ENCODE assay signal across 19 cellular contexts in the genomic region with DNA sequence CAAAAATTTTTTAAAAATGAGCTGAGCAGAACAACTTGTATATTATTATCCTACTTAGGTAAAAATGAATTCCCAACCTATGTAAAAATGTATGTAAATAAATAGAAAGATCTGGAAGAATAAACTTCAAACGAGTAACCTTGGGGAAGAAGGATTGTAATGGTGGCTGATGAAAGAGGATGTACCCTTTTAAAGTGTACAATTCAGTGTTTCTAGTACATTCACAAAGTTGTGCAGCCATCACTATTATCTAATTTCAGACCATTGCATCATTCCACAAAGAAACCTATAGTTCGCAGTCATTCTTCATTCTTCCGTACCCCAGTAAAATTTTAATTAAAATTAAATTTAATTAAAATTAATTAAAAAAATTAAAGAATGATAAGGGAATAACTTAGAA. TPM values are rescaled to one million over a fixed set of nuclear protein-coding genes. Genes with fewer than 3 reads are reported as not detected.
DNase-seq lines count a peak whose midpoint lies in the region; ATAC-seq, FAIRE-seq and TF ChIP-seq lines count a peak whose summit lies in the region.
"Had no signal": no experiment of that assay in that cellular context is flagged by ENCODE, and none has a peak within 500 bp of the region (broad histone marks: within the 10 kb centered on the region; RNA-seq: fewer than 3 reads in every experiment).

No MANE protein-coding gene starts in this region.

- no peak for TF ChIP-seq POLR2A in HepG2 (IDR thresholded peaks at IDR 0.05; ENCODE audit: insufficient read depth in 1 of 2, low read depth in 2 of 2, low read length in 2 of 2)
- TF ChIP-seq POLR2A in right lobe of liver (IDR thresholded peaks at IDR 0.05), result no peak

- TF ChIP-seq EP300 in HepG2 (IDR thresholded peaks at IDR 0.05; ENCODE audit: low read depth in 2 of 2, low read length in 2 of 2) (no peak), HepG2 (CRISPR knock-in tag; IDR thresholded peaks at IDR 0.05; ENCODE audit: borderline replicate concordance) (no peak)

- TF ChIP-seq CTCF in HepG2 (CRISPR knock-in tag; IDR thresholded peaks at IDR 0.05) (no peak), right lobe of liver (IDR thresholded peaks at IDR 0.05) (no peak), glutamatergic neuron (IDR thresholded peaks at IDR 0.05; ENCODE audit: partially characterized antibody, unreplicated experiment) (no peak), type B pancreatic cell (conservative IDR thresholded peaks at IDR 0.05) (no peak)

- POLR2A ChIA-PET in HepG2 (lab: Yijun Ruan, JAX), result interaction anchor here (0.8 to 1.6 kb wide), 2 partner anchors 10 to 14 kb away, joined by 3 to 7 read pairs; no protein-coding TSS in a partner anchor
- POLR2A ChIA-PET in T-cell (lab: Charles Lee), result no interaction called here

- H3K27me3 Mint-ChIP-seq in T-cell (no peaks in the 10 kb centered on the region), glutamatergic neuron (ENCODE audit: unreplicated experiment) (peaks cover 4% of the 10 kb centered on the region), type B pancreatic cell (no peaks in the 10 kb centered on the region)
- H3K27me3 Mint-ChIP-seq: activated CD4-positive, alpha-beta T cell treated with anti-CD3 and anti-CD28 coated beads, Interleukin-2, amount 10 ng/mL, durations not matched to agents 7 days and 5 days had no signal

- ATAC-seq in HepG2 (no peak), right lobe of liver (no peak), T-cell (replicated peaks in 1 of 4) (no peak), GM21526 (IDR thresholded peaks at IDR 0.05; ENCODE audit: low FRiP score, unreplicated experiment) (no peak)
- ATAC-seq: gastroesophageal sphincter had no signal

- in situ Hi-C loops in HepG2 (cut with HindIII; ENCODE audit: extremely low pct_ligation_motif_present, low pct_unique_long_range_greater_than_20kb), result no loop called here

- H3K4me3 Mint-ChIP-seq in T-cell, result peak overlapping the region; percentile 97 to 99 (median 98)
- H3K4me3 Mint-ChIP-seq in glutamatergic neuron (ENCODE audit: unreplicated experiment), result peak overlapping the region; percentile 43
- H3K4me3 Mint-ChIP-seq in type B pancreatic cell, result peak overlapping the region; percentile 64

- H2AFZ ChIP-seq in HepG2 (ENCODE audit: low read length), result no peak overlapping the region

- H3K27ac ChIP-seq in HepG2 (ENCODE audit: extremely low read length, insufficient read depth, low read length) (no peak overlapping the region), right lobe of liver (no peak overlapping the region)

- BruUV-seq in HepG2 (replicated peaks; lab: Mats Ljungman, UMichigan), result no TSS peak

- H3K79me2 ChIP-seq in HepG2 (ENCODE audit: insufficient read depth, low read length), result peaks cover 33% of the 10 kb centered on the region

- H3K36me3 Mint-ChIP-seq in T-cell, result no peaks in the 10 kb centered on the region
- no peaks in the 10 kb centered on the region for H3K36me3 Mint-ChIP-seq in glutamatergic neuron (ENCODE audit: unreplicated experiment)
- H3K36me3 Mint-ChIP-seq in type B pancreatic cell, result no peaks in the 10 kb centered on the region

- H3K4me1 ChIP-seq in HepG2 (ENCODE audit: insufficient read depth, low read length) (peaks cover 29% of the 10 kb centered on the region), right lobe of liver (peaks cover 0 to 31% (median 9%) of the 10 kb centered on the region in 4 donors)

- H4K20me1 ChIP-seq in HepG2 (ENCODE audit: insufficient read depth, low read length), result peaks cover 10% of the 10 kb centered on the region; the same call in 1 of the 2 replicates

- H3K9me3 ChIP-seq in HepG2 (ENCODE audit: low read length), result no peaks in the 10 kb centered on the region
- no peaks in the 10 kb centered on the region for H3K9me3 ChIP-seq in right lobe of liver
- H3K9me3 ChIP-seq: gastroesophageal sphincter, psoas muscle, tibial artery had no signal

- H3K27me3 ChIP-seq in HepG2 (ENCODE audit: control insufficient read depth in 1 of 2, insufficient read depth in 2 of 2, low read length in 2 of 2), result no peaks in the 10 kb centered on the region; a peak in 1 of 5 replicates
- H3K27me3 ChIP-seq in right lobe of liver, result no peaks in the 10 kb centered on the region
- H3K27me3 ChIP-seq: gastroesophageal sphincter, tibial artery had no signal

- WGBS in HepG2 (ENCODE audit: low lambda C conversion rate), result 90% methylated on average over 3 of the region's 3 CpGs
- WGBS in right lobe of liver (ENCODE audit: insufficient coverage, low coverage, low lambda C conversion rate, missing lambda C conversion rate), result 89% methylated on average over 3 of the region's 3 CpGs

- H3K4me1 Mint-ChIP-seq in T-cell (peaks cover 24 to 34% (median 26%) of the 10 kb centered on the region in 3 donors), glutamatergic neuron (ENCODE audit: low read depth, unreplicated experiment) (peaks cover 7% of the 10 kb centered on the region), type B pancreatic cell (ENCODE audit: unreplicated experiment) (peaks cover 16% of the 10 kb centered on the region)

- no peaks in the 10 kb centered on the region for H3K9me3 Mint-ChIP-seq in T-cell
- H3K9me3 Mint-ChIP-seq in glutamatergic neuron (ENCODE audit: unreplicated experiment), result peaks cover 4% of the 10 kb centered on the region
- no peaks in the 10 kb centered on the region for H3K9me3 Mint-ChIP-seq in type B pancreatic cell
- H3K9me3 Mint-ChIP-seq: activated CD4-positive, alpha-beta T cell treated with anti-CD3 and anti-CD28 coated beads, Interleukin-2, amount 10 ng/mL, durations not matched to agents 7 days and 5 days had no signal

- peak overlapping the region; percentile 65 for H3K4me2 ChIP-seq in HepG2 (ENCODE audit: low read depth, low read length)

- H3K9ac ChIP-seq in HepG2 (ENCODE audit: insufficient read depth, low read depth, low read length), result peak overlapping the region; percentile 96; the same call in 1 of the 2 replicates

- FAIRE-seq in HepG2 (lab: Jason Lieb, UNC), result no peak
- FAIRE-seq: GM12878 had no signal

- no peak for TF ChIP-seq RAD21 in HepG2 (CRISPR knock-in tag; IDR thresholded peaks at IDR 0.05)

- H3K27ac Mint-ChIP-seq in T-cell (no peak overlapping the region), glutamatergic neuron (ENCODE audit: unreplicated experiment) (no peak overlapping the region), type B pancreatic cell (peak overlapping the region; percentile 99)

- DNase-seq in HepG2 (ENCODE audit: low spot score), result no peak
- DNase-seq in right lobe of liver, result no peak
- no peak for DNase-seq in T-cell
- no peak for DNase-seq in glutamatergic neuron
- DNase-seq in type B pancreatic cell (ENCODE audit: extremely low spot score, unreplicated experiment), result no peak
- DNase-seq in AG08395 (ENCODE audit: low spot score), result no peak
- DNase-seq in SKM-1 treated with dmso at 0.1 percent for 144 hours (lab: John Stamatoyannopoulos, UW; ENCODE audit: unreplicated experiment), result no peak
- DNase-seq: activated CD4-positive, alpha-beta T cell treated with anti-CD3 and anti-CD28 coated beads, Interleukin-2, amount 10 ng/mL, durations not matched to agents 7 days and 5 days; activated gamma-delta T cell treated with Interleukin-2 at 50 U/mL for 16 hours; DMS79 treated with DMSO at 0.1 percent for 48 hours; effector memory CD4-positive, alpha-beta T cell; islet precursor cell; NCI-H1436; NCI-H345; psoas muscle; tibial artery had no signal

- intact Hi-C loops in HepG2 (cut with micrococcal nuclease; ENCODE audit: unreplicated experiment), result loop anchor here (5.0 kb wide), 2 partner anchors 63 to 123 kb away; partner anchors contain the start of genes ACTR6 and BLTP3B
- intact Hi-C loops in right lobe of liver (cut with DNase I), result no loop called here

- CTCF ChIA-PET in HepG2 (lab: Yijun Ruan, JAX; ENCODE audit: low intra/inter-chr PET ratio, low total read pairs), result no interaction called here
- CTCF ChIA-PET in T-cell (lab: Charles Lee), result interaction anchor here in 1 of 2 donors (0.6 kb wide), 1 partner anchor 64 kb away, joined by 4 read pairs; no protein-coding TSS in a partner anchor

- H3K36me3 ChIP-seq in HepG2 (replicated peaks in 1 of 2; ENCODE audit: control insufficient read depth in 1 of 2, insufficient read depth in 2 of 2, low read length in 2 of 2) (peaks cover 0 to 1% of the 10 kb centered on the region in 2 experiments; a peak in 1 of 5 replicates), right lobe of liver (no peaks in the 10 kb centered on the region)
- H3K36me3 ChIP-seq: gastroesophageal sphincter, tibial artery had no signal

- H3K4me3 ChIP-seq in HepG2 (replicated peaks in 1 of 3; ENCODE audit: insufficient read depth in 1 of 3, low read depth in 2 of 3, low read length in 3 of 3) (peak overlapping the region; percentile 91 to 93 (median 92); a peak in 5 of 6 replicates), right lobe of liver (no peak overlapping the region)

RNA-seq across cellular contexts. Expression of gene DEPDC4, which starts 1.1 kb away (rescaled TPM):
- total RNA-seq in HepG2 (2016; rRNA removed; fragmentation: Illumina TruSeq; extraction: Trizol) (5.7 and 6.6 TPM in 2 replicates), right lobe of liver (1 to 10 TPM in 4 of 6 experiments, under 1 TPM in 2; 0.37 to 2.0 (median 1.4) TPM), T-cell (under 1 TPM in 4 of 5 donors, not detected in 1; 0.38 to 0.93 (median 0.61) TPM), glutamatergic neuron (ENCODE audit: unreplicated experiment) (2.0 TPM), type B pancreatic cell (ENCODE audit: low replicate concordance) (1.6 and 2.6 TPM in 2 replicates)
- 2.9 and 4.6 TPM in 2 replicates for total RNA-seq in HepG2 (2016; cell fraction: cytosol; rRNA removed; fragmentation: Illumina TruSeq; extraction: Trizol; ENCODE audit: low read depth)
- 6.5 and 7.4 TPM in 2 replicates for total RNA-seq in HepG2 (2016; cell fraction: insoluble cytoplasmic fraction; rRNA removed; fragmentation: Illumina TruSeq; extraction: Trizol)
- 2.8 and 4.0 TPM in 2 replicates for total RNA-seq in HepG2 (2016; cell fraction: membrane; rRNA removed; fragmentation: Illumina TruSeq; extraction: Trizol)
- 6.1 and 8.7 TPM in 2 replicates for total RNA-seq in HepG2 (2016; cell fraction: nucleus; rRNA removed; fragmentation: Illumina TruSeq; extraction: Trizol)
- polyA plus RNA-seq in HepG2 (2011; rRNA removed), result 1.5 and 2.2 TPM in 2 replicates
- polyA plus RNA-seq in HepG2 (2011; cell fraction: cytosol; rRNA removed), result 1.7 and 4.9 TPM in 2 replicates
- 1.1 and 1.6 TPM in 2 replicates for polyA plus RNA-seq in HepG2 (2011; cell fraction: nucleus; rRNA removed)
- 1.6 and 3.5 TPM in 2 replicates for polyA plus RNA-seq in HepG2 (2012)
- 1.8 and 2.8 TPM in 2 replicates for polyA plus RNA-seq in HepG2 (2016; cell fraction: cytosol; fragmentation: Illumina TruSeq; extraction: Trizol; ENCODE audit: low read depth)
- polyA plus RNA-seq in HepG2 (2016; cell fraction: insoluble cytoplasmic fraction; fragmentation: Illumina TruSeq; extraction: Trizol; ENCODE audit: low read depth), result 5.9 and 6.8 TPM in 2 replicates
- polyA plus RNA-seq in HepG2 (2016; cell fraction: membrane; fragmentation: Illumina TruSeq; extraction: Trizol; ENCODE audit: low read depth), result 2.6 and 3.5 TPM in 2 replicates
- 1.7 and 7.0 TPM in 2 replicates for polyA plus RNA-seq in HepG2 (2016; cell fraction: nucleus; fragmentation: Illumina TruSeq; extraction: Trizol; ENCODE audit: insufficient read depth, low read depth)
- polyA minus RNA-seq in HepG2 (2011; rRNA and poly(A)+ RNA removed; ENCODE audit: low replicate concordance), result 0.44 and 1.1 TPM in 2 replicates
- 1.6 and 2.0 TPM in 2 replicates for polyA minus RNA-seq in HepG2 (2011; cell fraction: cytosol; rRNA and poly(A)+ RNA removed)
- 8.1 and 9.9 TPM in 2 replicates for polyA minus RNA-seq in HepG2 (2011; cell fraction: nucleus; rRNA and poly(A)+ RNA removed)

RNA-seq across cellular contexts. Expression of gene SCYL2, which starts 1.2 kb away (rescaled TPM):
- total RNA-seq in HepG2 (2016; rRNA removed; fragmentation: Illumina TruSeq; extraction: Trizol) (28.8 and 41.9 TPM in 2 replicates), right lobe of liver (10 to 100 TPM; 17.9 to 34.1 (median 28.0) TPM), T-cell (10 to 100 TPM; 33.1 to 43.4 (median 36.7) TPM), glutamatergic neuron (ENCODE audit: unreplicated experiment) (106 TPM), type B pancreatic cell (ENCODE audit: low replicate concordance) (53.9 and 61.3 TPM in 2 replicates)
- total RNA-seq in HepG2 (2016; cell fraction: cytosol; rRNA removed; fragmentation: Illumina TruSeq; extraction: Trizol; ENCODE audit: low read depth), result 57.9 and 65.3 TPM in 2 replicates
- total RNA-seq in HepG2 (2016; cell fraction: insoluble cytoplasmic fraction; rRNA removed; fragmentation: Illumina TruSeq; extraction: Trizol), result 26.5 and 42.6 TPM in 2 replicates
- total RNA-seq in HepG2 (2016; cell fraction: membrane; rRNA removed; fragmentation: Illumina TruSeq; extraction: Trizol), result 20.6 and 24.8 TPM in 2 replicates
- total RNA-seq in HepG2 (2016; cell fraction: nucleus; rRNA removed; fragmentation: Illumina TruSeq; extraction: Trizol), result 35.3 and 36.6 TPM in 2 replicates
- polyA plus RNA-seq in HepG2 (2011; rRNA removed), result 9.3 and 11.4 TPM in 2 replicates
- 5.1 and 8.8 TPM in 2 replicates for polyA plus RNA-seq in HepG2 (2011; cell fraction: cytosol; rRNA removed)
- polyA plus RNA-seq in HepG2 (2011; cell fraction: nucleus; rRNA removed), result 8.6 and 9.3 TPM in 2 replicates
- polyA plus RNA-seq in HepG2 (2012), result 15.7 and 16.0 TPM in 2 replicates
- 1.2 and 1.4 TPM in 2 replicates for polyA plus RNA-seq in HepG2 (2016; cell fraction: cytosol; fragmentation: Illumina TruSeq; extraction: Trizol; ENCODE audit: low read depth)
- 28.2 and 30.7 TPM in 2 replicates for polyA plus RNA-seq in HepG2 (2016; cell fraction: insoluble cytoplasmic fraction; fragmentation: Illumina TruSeq; extraction: Trizol; ENCODE audit: low read depth)
- 4.9 and 5.7 TPM in 2 replicates for polyA plus RNA-seq in HepG2 (2016; cell fraction: membrane; fragmentation: Illumina TruSeq; extraction: Trizol; ENCODE audit: low read depth)
- polyA plus RNA-seq in HepG2 (2016; cell fraction: nucleus; fragmentation: Illumina TruSeq; extraction: Trizol; ENCODE audit: insufficient read depth, low read depth), result 31.7 and 38.1 TPM in 2 replicates
- polyA minus RNA-seq in HepG2 (2011; rRNA and poly(A)+ RNA removed; ENCODE audit: low replicate concordance), result 23.2 and 39.5 TPM in 2 replicates
- polyA minus RNA-seq in HepG2 (2011; cell fraction: cytosol; rRNA and poly(A)+ RNA removed), result 17.8 and 20.7 TPM in 2 replicates
- 35.4 and 53.0 TPM in 2 replicates for polyA minus RNA-seq in HepG2 (2011; cell fraction: nucleus; rRNA and poly(A)+ RNA removed)

Comparison
In these comparisons a context has a peak if more than half of its experiments do, and no peak if none do; other contexts are left out.
1. H3K4me3 ChIP-seq: peak in HepG2 (3 of 3); none in right lobe of liver (0 of 3).
2. H3K4me3 Mint-ChIP-seq: peak in every context shown above with its lines; median percentile 98 in T-cell; 64 in type B pancreatic cell; 43 in glutamatergic neuron.